In the genomic region with DNA sequence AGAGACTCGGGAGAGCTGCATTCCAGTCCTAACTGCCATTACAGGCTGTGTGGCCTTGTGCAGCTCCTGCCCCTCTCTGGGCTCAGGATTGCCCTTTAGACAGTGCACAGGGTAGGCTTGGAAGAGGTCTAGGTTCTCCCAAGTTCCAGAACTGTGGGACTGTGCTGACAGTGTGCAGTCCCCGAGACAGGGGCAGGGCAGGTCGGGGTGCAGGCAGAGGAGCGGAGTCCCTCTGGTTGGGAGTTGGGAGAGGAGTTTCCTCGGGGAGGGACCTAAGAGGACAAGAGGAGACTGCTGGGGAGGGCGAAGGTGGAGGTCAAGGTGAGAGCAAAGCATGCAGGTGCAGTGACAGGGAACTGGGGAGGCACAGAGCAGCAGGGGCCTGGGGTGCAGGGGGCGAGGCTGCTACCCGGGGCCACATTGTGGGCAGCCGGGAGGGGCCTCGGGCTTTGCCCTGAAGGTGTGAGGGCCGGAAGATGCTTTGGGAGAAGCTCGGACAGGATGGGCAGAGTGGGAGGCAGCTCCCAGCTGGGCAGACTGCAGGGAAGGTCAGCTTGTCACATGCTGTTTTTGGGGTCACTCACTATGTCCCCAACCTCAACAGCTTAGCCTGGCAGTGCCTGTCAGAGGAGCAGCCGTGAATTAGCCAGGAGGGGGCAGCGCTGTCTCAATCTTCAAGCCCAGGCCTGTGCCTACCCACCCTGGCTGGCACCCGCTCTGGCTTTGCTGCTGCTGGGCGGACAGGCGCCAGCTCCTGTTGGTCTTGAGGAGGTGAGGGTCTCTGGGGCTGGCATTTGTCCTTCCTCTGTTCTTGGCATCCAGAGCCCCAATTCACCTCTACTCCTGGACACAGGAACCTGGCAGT, we compare ENCODE assay signal across 8 cellular contexts. TPM values are rescaled to one million over a fixed set of nuclear protein-coding genes. Genes with fewer than 3 reads are reported as not detected.
DNase-seq lines count a peak whose midpoint lies in the region; ATAC-seq and TF ChIP-seq lines count a peak whose summit lies in the region.

No MANE protein-coding gene starts in this region.

- no peak overlapping the region for H3K27ac ChIP-seq in stomach
- H3K27ac ChIP-seq in vagina, result no peak overlapping the region

- intact Hi-C loops in stomach (cut with DNase I; ENCODE audit: low total_unique reads), result no loop called here
- intact Hi-C loops in vagina (cut with DNase I), result loop anchor here (10.0 kb wide), 1 partner anchor 1337 kb away; no protein-coding TSS in a partner anchor

- peaks cover 11 to 36% (median 26%) of the 10 kb centered on the region in 4 donors for H3K4me1 ChIP-seq in stomach
- peaks cover 34% of the 10 kb centered on the region for H3K4me1 ChIP-seq in vagina

- no peaks in the 10 kb centered on the region for H3K36me3 Mint-ChIP-seq in naive thymus-derived CD8-positive, alpha-beta T cell

- H3K36me3 ChIP-seq in stomach (no peaks in the 10 kb centered on the region), vagina (no peaks in the 10 kb centered on the region)

- TF ChIP-seq EP300 in stomach (IDR thresholded peaks at IDR 0.05), result no peak

- peaks cover 0 to 16% (median 0%) of the 10 kb centered on the region in 3 donors for H3K27me3 ChIP-seq in stomach
- H3K27me3 ChIP-seq in vagina, result no peaks in the 10 kb centered on the region

- no peak overlapping the region for H3K4me3 Mint-ChIP-seq in naive thymus-derived CD8-positive, alpha-beta T cell

- peak; percentile 86 to 90 for ATAC-seq in naive thymus-derived CD8-positive, alpha-beta T cell
- no peak for ATAC-seq in HG03457 (IDR thresholded peaks at IDR 0.05; ENCODE audit: unreplicated experiment)

- DNase-seq in GDM1 (lab: John Stamatoyannopoulos, UW), result peak; percentile 64
- peak; percentile 42 for DNase-seq in NCI-H1092 (lab: John Stamatoyannopoulos, UW)
- peak; percentile 74 for DNase-seq in activated CD4-positive, alpha-beta T cell treated with anti-CD3 and anti-CD28 coated beads, Interleukin-2, amount 50 U/mL, for 1 hour
- DNase-seq in effector CD8-positive, alpha-beta T cell (lab: John Stamatoyannopoulos, UW), result peak; percentile 55
- peak; percentile 51 to 84 (median 70) for DNase-seq in naive thymus-derived CD8-positive, alpha-beta T cell
- DNase-seq in stomach, result peak; percentile 71
- DNase-seq in vagina (ENCODE audit: extremely low spot score in 2 of 2), result no peak

- H3K27ac Mint-ChIP-seq in naive thymus-derived CD8-positive, alpha-beta T cell, result no peak overlapping the region

- POLR2A ChIA-PET in naive thymus-derived CD8-positive, alpha-beta T cell (lab: Charles Lee), result interaction anchor here (1.4 kb wide), 1 partner anchor 74 kb away, joined by 3 read pairs; no protein-coding TSS in a partner anchor

- peaks cover 2 to 19% (median 9%) of the 10 kb centered on the region in 5 donors for H3K27me3 Mint-ChIP-seq in naive thymus-derived CD8-positive, alpha-beta T cell

- H3K9me3 ChIP-seq in stomach, result no peaks in the 10 kb centered on the region
- H3K9me3 ChIP-seq in vagina, result no peaks in the 10 kb centered on the region

- TF ChIP-seq POLR2A in stomach (IDR thresholded peaks at IDR 0.05), result no peak
- no peak for TF ChIP-seq POLR2A in vagina (IDR thresholded peaks at IDR 0.05)

- peaks cover 12 to 18% (median 15%) of the 10 kb centered on the region in 4 donors for H3K4me1 Mint-ChIP-seq in naive thymus-derived CD8-positive, alpha-beta T cell

- peak in 4 of 7 experiments; percentile 23 to 45 (median 43) for TF ChIP-seq CTCF in stomach (IDR thresholded peaks at IDR 0.05)
- peak in 1 of 3 experiments; percentile 33 for TF ChIP-seq CTCF in vagina (IDR thresholded peaks at IDR 0.05)

- 43 to 60% (median 54%) methylated on average over 15 to 17 of the region's 17 CpGs for WGBS in stomach, 5 donors

- no peak overlapping the region for H3K4me3 ChIP-seq in stomach
- no peak overlapping the region for H3K4me3 ChIP-seq in vagina

- H3K9me3 Mint-ChIP-seq in naive thymus-derived CD8-positive, alpha-beta T cell, result no peaks in the 10 kb centered on the region

RNA-seq across cellular contexts. Expression of a gene that starts 15.4 kb away (rescaled TPM):
- total RNA-seq in naive thymus-derived CD8-positive, alpha-beta T cell, result not detected
- not detected for polyA plus RNA-seq in naive thymus-derived CD8-positive, alpha-beta T cell
- 10 to 100 TPM; 15.1 to 44.6 (median 28.1) TPM for total RNA-seq in stomach
- polyA plus RNA-seq in stomach, result 10 to 100 TPM in 1 of 3 donors, 1 to 10 TPM in 2; 1.8 to 15.5 (median 3.1) TPM
- 23.1 TPM for total RNA-seq in vagina

Comparison
In these comparisons a context has a peak if more than half of its experiments do, and no peak if none do; other contexts are left out.
1. DNase-seq: peak in GDM1 (single experiment), NCI-H1092 (single experiment), activated CD4-positive, alpha-beta T cell treated with anti-CD3 and anti-CD28 coated beads, Interleukin-2, amount 50 U/mL, for 1 hour (single experiment), effector CD8-positive, alpha-beta T cell (single experiment), naive thymus-derived CD8-positive, alpha-beta T cell (10 of 10) and stomach (single experiment); none in vagina (0 of 2).
2. RNA of a gene that starts 15.4 kb away (total RNA-seq): 15.1 to 44.6 TPM in stomach and 23.1 TPM in vagina (single experiment); not detected in naive thymus-derived CD8-positive, alpha-beta T cell; every median in the first group is over 10 times any median in the second.